8 cellular contexts compared by ENCODE assay signal in genomic region chr9:89000973-89001916, GRCh38. TPM values are rescaled to one million over a fixed set of nuclear protein-coding genes. Genes with fewer than 3 reads are reported as not detected.
DNase-seq lines count a peak whose midpoint lies in the region; ATAC-seq, FAIRE-seq and TF ChIP-seq lines count a peak whose summit lies in the region.

No MANE protein-coding gene starts in this region.

- FAIRE-seq in frontal cortex (lab: Jason Lieb, UNC): no peak

- DNase-seq in A172 (ENCODE audit: low spot score) (peak; percentile 77), SHP77 (lab: John Stamatoyannopoulos, UW) (peak; percentile 75 to 89), frontal cortex (ENCODE audit: low spot score in 2 of 2) (peak; percentile 47 to 73), osteoblast (ENCODE audit: insufficient read length, low spot score, missing footprints) (peak; percentile 97), testis (peak; percentile 95)
- peak; percentile 87 for DNase-seq in activated effector memory CD4-positive, alpha-beta T cell treated with anti-CD3 and anti-CD28 coated beads, Interleukin-2, amount 50 U/mL, for 16 hours

- H3K36me3 ChIP-seq in KMS-11 (ENCODE audit: insufficient read depth) (no peaks in the 10 kb centered on the region), osteoblast (ENCODE audit: insufficient read depth, low read length) (peaks cover 19% of the 10 kb centered on the region), testis (ENCODE audit: low read depth, missing control alignments) (no peaks in the 10 kb centered on the region)

- H3K4me3 ChIP-seq in KMS-11 (IDR thresholded peaks at IDR 0.05; ENCODE audit: insufficient read depth, low read depth, low read length) (no peak overlapping the region), osteoblast (ENCODE audit: insufficient read depth, low read length) (peak overlapping the region; percentile 59), testis (no peak overlapping the region)

- H3K9me3 ChIP-seq in osteoblast (ENCODE audit: low read depth, low read length) (no peaks in the 10 kb centered on the region), testis (no peaks in the 10 kb centered on the region)

- peak; percentile 68 for ATAC-seq in GM18498 (IDR thresholded peaks at IDR 0.05; ENCODE audit: unreplicated experiment)

- H3K27ac ChIP-seq in KMS-11 (no peak overlapping the region), osteoblast (ENCODE audit: low read depth, low read length) (peak overlapping the region; percentile 61), testis (no peak overlapping the region)

- H3K4me1 ChIP-seq in KMS-11 (ENCODE audit: low read depth, poor library complexity, severe bottlenecking) (peaks cover 4% of the 10 kb centered on the region), osteoblast (ENCODE audit: insufficient read depth, low read length) (peaks cover 15% of the 10 kb centered on the region), testis (peaks cover 22% of the 10 kb centered on the region)

- intact Hi-C loops in testis (cut with DNase I; ENCODE audit: low total_unique reads): loop anchor here (5.0 kb wide), 1 partner anchor 409 kb away; no protein-coding TSS in a partner anchor

- 21 to 24% methylated on average over 42 to 52 of the region's 52 CpGs for WGBS in testis, 2 donors

- H3K27me3 ChIP-seq in KMS-11 (ENCODE audit: insufficient read depth, low read depth) (no peaks in the 10 kb centered on the region), osteoblast (ENCODE audit: insufficient read depth, low read length) (no peaks in the 10 kb centered on the region), testis (no peaks in the 10 kb centered on the region)

- H3K79me2 ChIP-seq in KMS-11 (ENCODE audit: insufficient read depth, low read depth) (no peaks in the 10 kb centered on the region), osteoblast (ENCODE audit: insufficient read depth, low read length) (peaks cover 5% of the 10 kb centered on the region)

- no peak for TF ChIP-seq POLR2A in testis (IDR thresholded peaks at IDR 0.05)

- H3K4me2 ChIP-seq in KMS-11 (peak overlapping the region; percentile 75; the same call in 1 of the 2 replicates), osteoblast (ENCODE audit: insufficient read depth, low read length) (peak overlapping the region; percentile 82)

- H3K9ac ChIP-seq in KMS-11: no peak overlapping the region

- peak overlapping the region; percentile 77 for H2AFZ ChIP-seq in KMS-11 (ENCODE audit: low read depth)
- H2AFZ ChIP-seq in osteoblast (ENCODE audit: low read length): peak overlapping the region; percentile 80

- TF ChIP-seq CTCF in KMS-11 (conservative IDR thresholded peaks at IDR 0.05; ENCODE audit: low read depth, low read length) (peak; percentile 84), osteoblast (IDR thresholded peaks at IDR 0.05; ENCODE audit: extremely low read depth, low read depth, low read length) (peak; percentile 82), testis (IDR thresholded peaks at IDR 0.05) (peak; percentile 71 to 83 (median 78))

- H4K20me1 ChIP-seq in KMS-11 (ENCODE audit: insufficient read depth) (no peaks in the 10 kb centered on the region), osteoblast (ENCODE audit: insufficient read depth, low read length) (no peaks in the 10 kb centered on the region)

RNA-seq across cellular contexts. Expression of gene S1PR3, which starts 10.0 kb away (rescaled TPM):
- total RNA-seq in A172 (2014; rRNA removed; shearing (Covaris generic)): 3.5 and 6.3 TPM in 2 replicates
- total RNA-seq in frontal cortex (3.7 TPM), osteoblast (2.7 and 3.3 TPM in 2 replicates), testis (1 to 10 TPM; 4.5 to 7.2 TPM)
- polyA plus RNA-seq in testis (ENCODE audit: insufficient read depth, low read depth, low replicate concordance): 7.0 TPM
